Comparison of ENCODE assay signal across 14 cellular contexts in the genomic region with DNA sequence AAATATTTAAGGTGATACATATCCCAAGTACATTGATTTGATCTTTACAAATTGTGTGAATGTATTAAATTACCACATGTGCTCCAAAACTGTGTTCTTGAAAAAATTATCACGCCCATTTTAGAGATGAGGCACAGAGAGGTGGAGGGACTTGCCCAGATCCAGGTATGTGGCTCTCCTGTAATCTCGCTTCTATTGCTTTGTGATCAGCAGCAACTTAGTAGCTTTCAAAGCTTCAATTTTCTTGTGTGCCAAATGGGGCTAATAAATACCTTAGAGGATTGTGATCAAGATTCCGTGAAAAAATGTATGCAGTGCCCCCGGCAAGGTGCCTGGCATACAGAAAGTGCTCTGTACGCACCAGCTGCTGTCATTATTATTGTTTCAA. TPM values are rescaled to one million over a fixed set of nuclear protein-coding genes. Genes with fewer than 3 reads are reported as not detected.
A peak's percentile ranks its signal among the peaks of the same experiment; 100 is the strongest.
DNase-seq lines count a peak whose midpoint lies in the region; ATAC-seq and TF ChIP-seq lines count a peak whose summit lies in the region.
"Had no signal": no experiment of that assay in that cellular context is flagged by ENCODE, and none has a peak within 500 bp of the region (broad histone marks: within the 10 kb centered on the region; RNA-seq: fewer than 3 reads in every experiment).

No MANE protein-coding gene starts in this region.

- H3K4me2 ChIP-seq in Karpas-422 (ENCODE audit: low read depth, low read length, poor library complexity, severe bottlenecking) (peak overlapping the region; percentile 57), neural progenitor cell (no peak overlapping the region)

- TF ChIP-seq CTCF in colonic mucosa (IDR thresholded peaks at IDR 0.05) (no peak), neural progenitor cell (IDR thresholded peaks at IDR 0.05) (no peak)

- no peaks in the 10 kb centered on the region for H3K9me2 ChIP-seq in Karpas-422 (replicated peaks; ENCODE audit: insufficient read depth, low read length)

- H3F3A ChIP-seq in neural progenitor cell (ENCODE audit: low read depth) = no peaks in the 10 kb centered on the region

- no peak for ATAC-seq in activated CD4-positive, alpha-beta T cell treated with anti-CD3 and anti-CD28 coated beads for 36 hours
- ATAC-seq: SK-N-SH treated with all-trans-retinoic acid at 6 μM for 48 hours had no signal

- H3K4me1 Mint-ChIP-seq in activated CD4-positive, alpha-beta T cell treated with anti-CD3 and anti-CD28 coated beads for 36 hours = peaks cover 58% of the 10 kb centered on the region
- H3K4me1 Mint-ChIP-seq in neural progenitor cell = peaks cover 25% of the 10 kb centered on the region

- DNase-seq in activated CD4-positive, alpha-beta T cell treated with anti-CD3 and anti-CD28 coated beads for 36 hours = no peak
- no peak for DNase-seq in activated CD4-positive, alpha-beta T cell treated with anti-CD3 and anti-CD28 coated beads for 48 hours
- DNase-seq in Karpas-422 (no peak), colonic mucosa (no peak), neural progenitor cell (ENCODE audit: low spot score) (no peak), T-helper 9 cell (no peak), NCI-H1694 treated with DMSO at 0.1 percent for 48 hours (lab: John Stamatoyannopoulos, UW) (no peak)
- no peak for DNase-seq in activated CD4-positive, CD25-positive, alpha-beta regulatory T cell treated with anti-CD3 and anti-CD28 coated beads, Interleukin-2, amount 50 U/mL, for 72 hours
- DNase-seq: amygdala; GF-D8; GOT3; NCI-H2029 treated with DMSO at 0.1 percent for 48 hours; stimulated activated CD4-positive, alpha-beta T cell treated with anti-CD3 and anti-CD28 coated beads, Interleukin-4, amount 100 ng/mL, for 24 hours had no signal

- peaks cover 14% of the 10 kb centered on the region for H3K36me3 ChIP-seq in Karpas-422 (ENCODE audit: insufficient read depth, low read length)
- H3K36me3 ChIP-seq in colonic mucosa = no peaks in the 10 kb centered on the region
- H3K36me3 ChIP-seq in neural progenitor cell = no peaks in the 10 kb centered on the region

- H3K9ac ChIP-seq in Karpas-422 (ENCODE audit: low read length) = peak overlapping the region; percentile 60
- peak overlapping the region in 1 of 2 donors; percentile 62 for H3K9ac ChIP-seq in colonic mucosa (ENCODE audit: low read depth in 2 of 2, low read length in 2 of 2)
- no peak overlapping the region for H3K9ac ChIP-seq in neural progenitor cell

- intact Hi-C loops in activated CD4-positive, alpha-beta T cell treated with anti-CD3 and anti-CD28 coated beads for 36 hours (cut with DNase I, micrococcal nuclease) = no loop called here
- intact Hi-C loops in colonic mucosa (cut with DNase I) = no loop called here

- peaks cover 2% of the 10 kb centered on the region for H3K36me3 Mint-ChIP-seq in activated CD4-positive, alpha-beta T cell treated with anti-CD3 and anti-CD28 coated beads for 36 hours (ENCODE audit: low read depth)
- H3K36me3 Mint-ChIP-seq in neural progenitor cell = no peaks in the 10 kb centered on the region

- POLR2A ChIA-PET in activated CD4-positive, alpha-beta T cell treated with anti-CD3 and anti-CD28 coated beads for 36 hours (lab: Charles Lee) = interaction anchor here (0.6 kb wide), 1 partner anchor 9 kb away, joined by 5 read pairs; no protein-coding TSS in a partner anchor

- CTCF ChIA-PET in activated CD4-positive, alpha-beta T cell treated with anti-CD3 and anti-CD28 coated beads for 36 hours (lab: Charles Lee) = interaction anchor here (0.7 to 1.6 kb wide), 6 partner anchors 9 to 119 kb away, joined by 3 to 5 read pairs (median 4); no protein-coding TSS in a partner anchor

- H3K27me3 ChIP-seq in Karpas-422 (ENCODE audit: low read length) (no peaks in the 10 kb centered on the region), colonic mucosa (no peaks in the 10 kb centered on the region), neural progenitor cell (no peaks in the 10 kb centered on the region)

- H3K4me3 ChIP-seq in Karpas-422 (ENCODE audit: low read length) (peak overlapping the region; percentile 3; the same call in 1 of the 2 replicates), colonic mucosa (no peak overlapping the region), neural progenitor cell (no peak overlapping the region)

- H3K27ac Mint-ChIP-seq in activated CD4-positive, alpha-beta T cell treated with anti-CD3 and anti-CD28 coated beads for 36 hours = peak overlapping the region; percentile 98
- H3K27ac Mint-ChIP-seq in neural progenitor cell = peak overlapping the region; percentile 9

- peaks cover 8% of the 10 kb centered on the region; the same call in 1 of the 2 replicates for H4K20me1 ChIP-seq in Karpas-422 (ENCODE audit: insufficient read depth, low read depth, low read length)
- H4K20me1 ChIP-seq in neural progenitor cell (ENCODE audit: low read depth) = peaks cover 21% of the 10 kb centered on the region

- H3K4me1 ChIP-seq in Karpas-422 (ENCODE audit: low read length) = peaks cover 94% of the 10 kb centered on the region
- H3K4me1 ChIP-seq in colonic mucosa = peaks cover 25% of the 10 kb centered on the region
- H3K4me1 ChIP-seq in neural progenitor cell = peaks cover 12% of the 10 kb centered on the region

- H3K9me3 Mint-ChIP-seq in activated CD4-positive, alpha-beta T cell treated with anti-CD3 and anti-CD28 coated beads for 36 hours (ENCODE audit: low read depth) = no peaks in the 10 kb centered on the region
- H3K9me3 Mint-ChIP-seq in neural progenitor cell = no peaks in the 10 kb centered on the region

- H3K79me2 ChIP-seq in Karpas-422 (ENCODE audit: low read length) (peaks cover 94% of the 10 kb centered on the region), neural progenitor cell (ENCODE audit: low read depth) (peaks cover 19% of the 10 kb centered on the region)

- H3K27ac ChIP-seq in Karpas-422 (ENCODE audit: low read length) (peak overlapping the region; percentile 95), colonic mucosa (peak overlapping the region; percentile 70), neural progenitor cell (no peak overlapping the region)

- no peak overlapping the region for H3K4me3 Mint-ChIP-seq in activated CD4-positive, alpha-beta T cell treated with anti-CD3 and anti-CD28 coated beads for 36 hours
- H3K4me3 Mint-ChIP-seq in neural progenitor cell = no peak overlapping the region

- H2AFZ ChIP-seq in Karpas-422 (ENCODE audit: low read length) (no peak overlapping the region), neural progenitor cell (replicated peaks) (no peak overlapping the region)

- H3K9me3 ChIP-seq in Karpas-422 (ENCODE audit: low read length) = no peaks in the 10 kb centered on the region
- H3K9me3 ChIP-seq in colonic mucosa = no peaks in the 10 kb centered on the region
- H3K9me3 ChIP-seq in neural progenitor cell (ENCODE audit: low read depth) = no peaks in the 10 kb centered on the region

- no peaks in the 10 kb centered on the region for H3K27me3 Mint-ChIP-seq in activated CD4-positive, alpha-beta T cell treated with anti-CD3 and anti-CD28 coated beads for 36 hours
- peaks cover 2% of the 10 kb centered on the region for H3K27me3 Mint-ChIP-seq in neural progenitor cell (ENCODE audit: insufficient read depth, low read depth)

RNA-seq across cellular contexts. Expression of a gene that starts 18.0 kb away (rescaled TPM):
- 10 to 100 TPM; 20.8 to 21.3 TPM for total RNA-seq in activated CD4-positive, alpha-beta T cell treated with anti-CD3 and anti-CD28 coated beads for 36 hours
- total RNA-seq in Karpas-422 (2014; rRNA removed; shearing (Covaris generic); ENCODE audit: low replicate concordance) = 90.3 and 132 TPM in 2 replicates
- total RNA-seq in colonic mucosa = 10 to 100 TPM; 37.5 to 45.7 TPM
- total RNA-seq in neural progenitor cell (ENCODE audit: low replicate concordance) = 17.3 and 28.0 TPM in 2 replicates
